3 cellular contexts compared by ENCODE assay signal in genomic region chr5:12645582-12645981, GRCh38.
TF ChIP-seq lines count a peak whose summit lies in the region.

No MANE protein-coding gene starts in this region.

TF ChIP-seq in HepG2, 621 proteins besides CTCF, POLR2A, EP300 and RAD21:
- TF ChIP-seq E2F1 (CRISPR knock-in tag; IDR thresholded peaks at IDR 0.05) (no peak), CEBPB (IDR thresholded peaks at IDR 0.05; ENCODE audit: borderline replicate concordance, low read depth, low read length) (peak; percentile 11; the same call in 1 of the 2 replicates), ATF7 (IDR thresholded peaks at IDR 0.05) (0 out of 2 replicates have a peak, but pooled peaks have one; percentile 2), ATF7 (CRISPR knock-in tag; IDR thresholded peaks at IDR 0.05) (no peak), ZNF274 (CRISPR knock-in tag; IDR thresholded peaks at IDR 0.05) (no peak)

TF ChIP-seq in IMR-90, 13 proteins besides CTCF, POLR2A, EP300 and RAD21:
- TF ChIP-seq NFE2L2 (IDR thresholded peaks at IDR 0.05; ENCODE audit: low read depth, low read length) (no peak), CEBPB (IDR thresholded peaks at IDR 0.05; ENCODE audit: low read depth, low read length) (peak; percentile 31; the same call in 1 of the 2 replicates)

TF ChIP-seq in K562, 482 proteins besides CTCF, POLR2A, EP300 and RAD21:
- TF ChIP-seq KLF13 (tag; IDR thresholded peaks at IDR 0.05; ENCODE audit: borderline replicate concordance, low read depth) (no peak), RBM14 (IDR thresholded peaks at IDR 0.05; ENCODE audit: borderline replicate concordance, insufficient read depth, low read depth, low read length) (no peak), MAFF (IDR thresholded peaks at IDR 0.05; ENCODE audit: low read length) (no peak), CREBBP (IDR thresholded peaks at IDR 0.05; ENCODE audit: low read depth, low read length) (no peak), PML (IDR thresholded peaks at IDR 0.05; ENCODE audit: low read length) (no peak), MCM7 (IDR thresholded peaks at IDR 0.05) (no peak), NFIX (CRISPR knock-in tag; IDR thresholded peaks at IDR 0.05; ENCODE audit: low read depth) (no peak), MEF2A (IDR thresholded peaks at IDR 0.05; ENCODE audit: control insufficient read depth, low read depth, low read length) (no peak), NCOR1 (IDR thresholded peaks at IDR 0.05) (no peak), CEBPB (tag; IDR thresholded peaks at IDR 0.05) (peak; percentile 25; the same call in 1 of the 2 replicates), ZSCAN32 (CRISPR knock-in tag; IDR thresholded peaks at IDR 0.05) (peak; percentile 63; the same call in 1 of the 2 replicates), ZNF668 (CRISPR knock-in tag; IDR thresholded peaks at IDR 0.05) (no peak), CHD1 (IDR thresholded peaks at IDR 0.05; ENCODE audit: low read length) (no peak), PHF21A (IDR thresholded peaks at IDR 0.05; ENCODE audit: borderline replicate concordance, low read depth) (no peak), TRIM24 (IDR thresholded peaks at IDR 0.05) (peak; percentile 79 to 90; a peak in 3 of 4 replicates), CEBPG (CRISPR knock-in tag; IDR thresholded peaks at IDR 0.05) (no peak), CEBPG (tag; conservative IDR thresholded peaks at IDR 0.05 in 1 of 2, IDR thresholded peaks at IDR 0.05 in 1 of 2) (peak; percentile 83 to 89), TAF15 (IDR thresholded peaks at IDR 0.05; ENCODE audit: low read depth, low read length) (no peak), ATF6 (CRISPR knock-in tag; IDR thresholded peaks at IDR 0.05) (no peak), E2F5 (CRISPR knock-in tag; IDR thresholded peaks at IDR 0.05) (no peak), MTA2 (IDR thresholded peaks at IDR 0.05; ENCODE audit: low read depth) (no peak)
- TF ChIP-seq, protein P1, sequence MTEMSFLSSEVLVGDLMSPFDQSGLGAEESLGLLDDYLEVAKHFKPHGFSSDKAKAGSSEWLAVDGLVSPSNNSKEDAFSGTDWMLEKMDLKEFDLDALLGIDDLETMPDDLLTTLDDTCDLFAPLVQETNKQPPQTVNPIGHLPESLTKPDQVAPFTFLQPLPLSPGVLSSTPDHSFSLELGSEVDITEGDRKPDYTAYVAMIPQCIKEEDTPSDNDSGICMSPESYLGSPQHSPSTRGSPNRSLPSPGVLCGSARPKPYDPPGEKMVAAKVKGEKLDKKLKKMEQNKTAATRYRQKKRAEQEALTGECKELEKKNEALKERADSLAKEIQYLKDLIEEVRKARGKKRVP (CRISPR knock-in tag; IDR thresholded peaks at IDR 0.05) = peak; percentile 58; the same call in 1 of the 2 replicates
- TF ChIP-seq, protein P2, sequence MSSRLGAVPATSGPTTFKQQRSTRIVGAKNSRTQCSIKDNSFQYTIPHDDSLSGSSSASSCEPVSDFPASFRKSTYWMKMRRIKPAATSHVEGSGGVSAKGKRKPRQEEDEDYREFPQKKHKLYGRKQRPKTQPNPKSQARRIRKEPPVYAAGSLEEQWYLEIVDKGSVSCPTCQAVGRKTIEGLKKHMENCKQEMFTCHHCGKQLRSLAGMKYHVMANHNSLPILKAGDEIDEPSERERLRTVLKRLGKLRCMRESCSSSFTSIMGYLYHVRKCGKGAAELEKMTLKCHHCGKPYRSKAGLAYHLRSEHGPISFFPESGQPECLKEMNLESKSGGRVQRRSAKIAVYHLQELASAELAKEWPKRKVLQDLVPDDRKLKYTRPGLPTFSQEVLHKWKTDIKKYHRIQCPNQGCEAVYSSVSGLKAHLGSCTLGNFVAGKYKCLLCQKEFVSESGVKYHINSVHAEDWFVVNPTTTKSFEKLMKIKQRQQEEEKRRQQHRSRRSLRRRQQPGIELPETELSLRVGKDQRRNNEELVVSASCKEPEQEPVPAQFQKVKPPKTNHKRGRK (tag; IDR thresholded peaks at IDR 0.05) = no peak
- TF ChIP-seq, protein P3, sequence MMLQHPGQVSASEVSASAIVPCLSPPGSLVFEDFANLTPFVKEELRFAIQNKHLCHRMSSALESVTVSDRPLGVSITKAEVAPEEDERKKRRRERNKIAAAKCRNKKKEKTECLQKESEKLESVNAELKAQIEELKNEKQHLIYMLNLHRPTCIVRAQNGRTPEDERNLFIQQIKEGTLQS (IDR thresholded peaks at IDR 0.05) = peak; percentile 74
- TF ChIP-seq, protein P3 (CRISPR knock-in tag; conservative IDR thresholded peaks at IDR 0.05) = no peak
- TF ChIP-seq, protein P4, sequence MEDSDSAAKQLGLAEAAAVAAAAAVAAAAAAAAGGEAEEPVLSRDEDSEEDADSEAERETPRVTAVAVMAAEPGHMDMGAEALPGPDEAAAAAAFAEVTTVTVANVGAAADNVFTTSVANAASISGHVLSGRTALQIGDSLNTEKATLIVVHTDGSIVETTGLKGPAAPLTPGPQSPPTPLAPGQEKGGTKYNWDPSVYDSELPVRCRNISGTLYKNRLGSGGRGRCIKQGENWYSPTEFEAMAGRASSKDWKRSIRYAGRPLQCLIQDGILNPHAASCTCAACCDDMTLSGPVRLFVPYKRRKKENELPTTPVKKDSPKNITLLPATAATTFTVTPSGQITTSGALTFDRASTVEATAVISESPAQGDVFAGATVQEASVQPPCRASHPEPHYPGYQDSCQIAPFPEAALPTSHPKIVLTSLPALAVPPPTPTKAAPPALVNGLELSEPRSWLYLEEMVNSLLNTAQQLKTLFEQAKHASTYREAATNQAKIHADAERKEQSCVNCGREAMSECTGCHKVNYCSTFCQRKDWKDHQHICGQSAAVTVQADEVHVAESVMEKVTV (CRISPR knock-in tag; IDR thresholded peaks at IDR 0.05) = no peak
- TF ChIP-seq, protein P5, sequence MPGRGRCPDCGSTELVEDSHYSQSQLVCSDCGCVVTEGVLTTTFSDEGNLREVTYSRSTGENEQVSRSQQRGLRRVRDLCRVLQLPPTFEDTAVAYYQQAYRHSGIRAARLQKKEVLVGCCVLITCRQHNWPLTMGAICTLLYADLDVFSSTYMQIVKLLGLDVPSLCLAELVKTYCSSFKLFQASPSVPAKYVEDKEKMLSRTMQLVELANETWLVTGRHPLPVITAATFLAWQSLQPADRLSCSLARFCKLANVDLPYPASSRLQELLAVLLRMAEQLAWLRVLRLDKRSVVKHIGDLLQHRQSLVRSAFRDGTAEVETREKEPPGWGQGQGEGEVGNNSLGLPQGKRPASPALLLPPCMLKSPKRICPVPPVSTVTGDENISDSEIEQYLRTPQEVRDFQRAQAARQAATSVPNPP (IDR thresholded peaks at IDR 0.05; ENCODE audit: borderline replicate concordance, insufficient read depth, insufficient read length) = no peak
- TF ChIP-seq, protein P6, sequence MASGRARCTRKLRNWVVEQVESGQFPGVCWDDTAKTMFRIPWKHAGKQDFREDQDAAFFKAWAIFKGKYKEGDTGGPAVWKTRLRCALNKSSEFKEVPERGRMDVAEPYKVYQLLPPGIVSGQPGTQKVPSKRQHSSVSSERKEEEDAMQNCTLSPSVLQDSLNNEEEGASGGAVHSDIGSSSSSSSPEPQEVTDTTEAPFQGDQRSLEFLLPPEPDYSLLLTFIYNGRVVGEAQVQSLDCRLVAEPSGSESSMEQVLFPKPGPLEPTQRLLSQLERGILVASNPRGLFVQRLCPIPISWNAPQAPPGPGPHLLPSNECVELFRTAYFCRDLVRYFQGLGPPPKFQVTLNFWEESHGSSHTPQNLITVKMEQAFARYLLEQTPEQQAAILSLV (tag; IDR thresholded peaks at IDR 0.05) = peak; percentile 58; the same call in 1 of the 2 replicates
